23 cellular contexts compared by ENCODE assay signal in the genomic region with DNA sequence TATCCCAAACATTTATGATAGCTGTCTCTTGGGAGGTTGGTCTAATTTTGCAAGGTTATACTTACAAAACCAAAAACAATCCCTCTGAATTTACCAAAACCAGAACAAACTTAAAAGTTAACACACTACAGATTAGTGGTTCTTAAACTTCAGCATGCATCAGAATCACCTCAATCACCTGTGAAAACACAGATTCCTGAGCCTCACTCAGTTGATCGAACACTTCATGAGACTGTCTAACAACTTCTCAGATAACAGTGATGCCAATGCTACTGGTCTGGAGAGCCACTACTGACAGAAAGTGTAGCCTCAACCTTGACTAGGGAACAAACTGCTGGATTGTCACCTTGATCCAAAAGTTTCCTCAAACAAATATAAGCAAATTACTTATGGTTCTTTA. TPM values are rescaled to one million over a fixed set of nuclear protein-coding genes. Genes with fewer than 3 reads are reported as not detected.
DNase-seq lines count a peak whose midpoint lies in the region; ATAC-seq, FAIRE-seq and TF ChIP-seq lines count a peak whose summit lies in the region.
"Had no signal": no experiment of that assay in that cellular context is flagged by ENCODE, and none has a peak within 500 bp of the region (broad histone marks: within the 10 kb centered on the region; RNA-seq: fewer than 3 reads in every experiment).

No MANE protein-coding gene starts in this region.

- H3K4me3 ChIP-seq in GM12878 (peak overlapping the region; percentile 3; the same call in 1 of the 2 replicates), smooth muscle cell (no peak overlapping the region)
- H3K4me3 ChIP-seq: esophagus squamous epithelium, pancreas, suprapubic skin, uterus had no signal

- ATAC-seq in GM12878: peak; percentile 19; the same call in 2 of the 3 replicates
- no peak for ATAC-seq in GM21390 (IDR thresholded peaks at IDR 0.05; ENCODE audit: unreplicated experiment)

- H3K4me2 ChIP-seq in GM12878 (ENCODE audit: control insufficient read depth, insufficient read depth): peak overlapping the region; percentile 58; the same call in 1 of the 2 replicates
- peak overlapping the region; percentile 48 for H3K4me2 ChIP-seq in smooth muscle cell

- SMC1A ChIA-PET in GM12878 (lab: Charles Lee; ENCODE audit: uncharacterized antibody, unreplicated experiment): interaction anchor here (0.7 to 8.6 kb wide), 17 partner anchors 8 to 305 kb away, joined by 3 to 70 read pairs (median 5); no protein-coding TSS in a partner anchor

- no peak for TF ChIP-seq CTCF in GM12878 (IDR thresholded peaks at IDR 0.05 in 2 of 3, conservative IDR thresholded peaks at IDR 0.05 in 1 of 3; ENCODE audit: control insufficient read depth in 2 of 3, extremely low read depth in 1 of 3, insufficient read depth in 1 of 3, low read depth in 3 of 3, low read length in 3 of 3)
- no peak for TF ChIP-seq CTCF in smooth muscle cell (IDR thresholded peaks at IDR 0.05; ENCODE audit: borderline replicate concordance, insufficient read depth, poor library complexity, severe bottlenecking)

- H2AFZ ChIP-seq in GM12878 (ENCODE audit: control insufficient read depth, low read depth, low read length) (no peak overlapping the region), smooth muscle cell (ENCODE audit: low read depth) (no peak overlapping the region)

- no peak overlapping the region for H3K4me3 Mint-ChIP-seq in activated naive CD4-positive, alpha-beta T cell treated with anti-CD3 and anti-CD28 coated beads, Interleukin-2, amount 50 U/mL, for 24 hours
- no peak overlapping the region for H3K4me3 Mint-ChIP-seq in activated naive CD4-positive, alpha-beta T cell treated with anti-CD3 and anti-CD28 coated beads for 36 hours
- H3K4me3 Mint-ChIP-seq: activated naive CD4-positive, alpha-beta T cell treated with anti-CD3 and anti-CD28 coated beads, Interleukin-2, amount 10 ng/mL, durations not matched to agents 7 days and 5 days; CD14-positive monocyte; T-helper 1 cell treated with Interleukin-12 subunit alpha and Interleukin-12 subunit beta and Interleukin-4 antibody, amounts not matched to agents 30 μg/mL and 1 μg/mL, for 36 hours had no signal

- intact Hi-C loops in activated naive CD4-positive, alpha-beta T cell treated with anti-CD3 and anti-CD28 coated beads for 36 hours (cut with micrococcal nuclease): loop anchor here (1.0 to 10.0 kb wide), 6 partner anchors 8 to 650 kb away; no protein-coding TSS in a partner anchor
- intact Hi-C loops in GM12878 (cut with micrococcal nuclease; ENCODE audit: unreplicated experiment): no loop called here

- no peaks in the 10 kb centered on the region for H3K27me3 Mint-ChIP-seq in activated naive CD4-positive, alpha-beta T cell treated with anti-CD3 and anti-CD28 coated beads, Interleukin-2, amount 50 U/mL, for 24 hours
- H3K27me3 Mint-ChIP-seq in activated naive CD4-positive, alpha-beta T cell treated with anti-CD3 and anti-CD28 coated beads for 36 hours (ENCODE audit: low read depth): no peaks in the 10 kb centered on the region
- H3K27me3 Mint-ChIP-seq: activated naive CD4-positive, alpha-beta T cell treated with anti-CD3 and anti-CD28 coated beads, Interleukin-2, amount 10 ng/mL, durations not matched to agents 7 days and 5 days had no signal

- H3K79me2 ChIP-seq in GM12878 (ENCODE audit: control insufficient read depth, insufficient read depth, low read length): peaks cover 85% of the 10 kb centered on the region
- H3K79me2 ChIP-seq in smooth muscle cell (ENCODE audit: low read depth): peaks cover 100% of the 10 kb centered on the region

- H3K9me3 ChIP-seq in GM12878 (replicated peaks; ENCODE audit: control insufficient read depth, insufficient read depth, low read length) (peaks cover 2% of the 10 kb centered on the region; the same call in 1 of the 3 replicates), smooth muscle cell (replicated peaks; ENCODE audit: low read depth) (no peaks in the 10 kb centered on the region)
- H3K9me3 ChIP-seq: esophagus squamous epithelium, pancreas, suprapubic skin, uterus had no signal

- WGBS in GM12878 (ENCODE audit: insufficient coverage, insufficient replicate concordance, low lambda C conversion rate, missing lambda C conversion rate): 0% methylated on average over 1 of the region's 1 CpG
- 63% methylated on average over 1 of the region's 1 CpG for WGBS in smooth muscle cell (ENCODE audit: low lambda C conversion rate)

- H4K20me1 ChIP-seq in GM12878 (ENCODE audit: control insufficient read depth, insufficient read depth): no peaks in the 10 kb centered on the region
- H4K20me1 ChIP-seq in smooth muscle cell (ENCODE audit: low read depth): peaks cover 83% of the 10 kb centered on the region

- no peaks in the 10 kb centered on the region for H3K27me3 ChIP-seq in GM12878 (replicated peaks in 1 of 2; ENCODE audit: control insufficient read depth in 2 of 2, insufficient read depth in 2 of 2, low read length in 1 of 2)
- H3K27me3 ChIP-seq in smooth muscle cell (ENCODE audit: low read depth): no peaks in the 10 kb centered on the region
- H3K27me3 ChIP-seq: esophagus squamous epithelium, pancreas, suprapubic skin, uterus had no signal

- no peak overlapping the region for H3K9ac ChIP-seq in GM12878 (ENCODE audit: control insufficient read depth, insufficient read depth, low read length)
- no peak overlapping the region for H3K9ac ChIP-seq in smooth muscle cell (ENCODE audit: low read depth)

- H3K27ac Mint-ChIP-seq in activated naive CD4-positive, alpha-beta T cell treated with anti-CD3 and anti-CD28 coated beads, Interleukin-2, amount 50 U/mL, for 24 hours: peak overlapping the region; percentile 38
- no peak overlapping the region for H3K27ac Mint-ChIP-seq in activated naive CD4-positive, alpha-beta T cell treated with anti-CD3 and anti-CD28 coated beads for 36 hours
- H3K27ac Mint-ChIP-seq: activated naive CD4-positive, alpha-beta T cell treated with anti-CD3 and anti-CD28 coated beads, Interleukin-2, amount 10 ng/mL, durations not matched to agents 7 days and 5 days; T-helper 1 cell treated with Interleukin-12 subunit alpha and Interleukin-12 subunit beta and Interleukin-4 antibody, amounts not matched to agents 30 μg/mL and 1 μg/mL, for 36 hours had no signal

- H3K4me1 ChIP-seq in GM12878 (ENCODE audit: control insufficient read depth, insufficient read depth, low read length): peaks cover 31% of the 10 kb centered on the region; the same call in 1 of the 2 replicates
- H3K4me1 ChIP-seq in smooth muscle cell (ENCODE audit: low read depth): peaks cover 27% of the 10 kb centered on the region
- H3K4me1 ChIP-seq: uterus had no signal

- RAD21 ChIA-PET in GM12878 (lab: Charles Lee; ENCODE audit: unreplicated experiment): interaction anchor here (0.5 to 4.2 kb wide), 5 partner anchors 13 to 41 kb away, joined by 3 to 26 read pairs (median 6); no protein-coding TSS in a partner anchor

- peaks cover 9% of the 10 kb centered on the region for H3F3A ChIP-seq in smooth muscle cell (ENCODE audit: low read depth)

- peaks cover 7% of the 10 kb centered on the region for H3K36me3 Mint-ChIP-seq in activated naive CD4-positive, alpha-beta T cell treated with anti-CD3 and anti-CD28 coated beads, Interleukin-2, amount 50 U/mL, for 24 hours
- peaks cover 6% of the 10 kb centered on the region for H3K36me3 Mint-ChIP-seq in activated naive CD4-positive, alpha-beta T cell treated with anti-CD3 and anti-CD28 coated beads for 36 hours (ENCODE audit: low read depth)

- H3K9me3 Mint-ChIP-seq in activated naive CD4-positive, alpha-beta T cell treated with anti-CD3 and anti-CD28 coated beads, Interleukin-2, amount 50 U/mL, for 24 hours: no peaks in the 10 kb centered on the region
- no peaks in the 10 kb centered on the region for H3K9me3 Mint-ChIP-seq in activated naive CD4-positive, alpha-beta T cell treated with anti-CD3 and anti-CD28 coated beads for 36 hours
- H3K9me3 Mint-ChIP-seq: activated naive CD4-positive, alpha-beta T cell treated with anti-CD3 and anti-CD28 coated beads, Interleukin-2, amount 10 ng/mL, durations not matched to agents 7 days and 5 days; CD14-positive monocyte; T-helper 1 cell treated with Interleukin-12 subunit alpha and Interleukin-12 subunit beta and Interleukin-4 antibody, amounts not matched to agents 30 μg/mL and 1 μg/mL, for 36 hours had no signal

- H3K27ac ChIP-seq in GM12878 (ENCODE audit: control insufficient read depth, insufficient read depth) (no peak overlapping the region; the same call in 1 of the 2 replicates), smooth muscle cell (ENCODE audit: low read depth) (no peak overlapping the region)
- H3K27ac ChIP-seq: esophagus squamous epithelium, pancreas, suprapubic skin, uterus, WERI-Rb-1 had no signal

- TF ChIP-seq POLR2A in GM12878 (IDR thresholded peaks at IDR 0.05; ENCODE audit: low read depth, low read length): no peak

- TF ChIP-seq RAD21 in GM12878 (IDR thresholded peaks at IDR 0.05; ENCODE audit: insufficient read depth, low read depth, low read length): no peak

- in situ Hi-C loops in GM12878 (cut with MboI): no loop called here

- DNase-seq in activated naive CD4-positive, alpha-beta T cell treated with anti-CD3 and anti-CD28 coated beads for 36 hours: no peak
- peak; percentile 53 for DNase-seq in OCI-M1 (lab: John Stamatoyannopoulos, UW)
- no peak for DNase-seq in GM12878 (ENCODE audit: low read depth, low spot score)
- no peak for DNase-seq in smooth muscle cell (lab: John Stamatoyannopoulos, UW; ENCODE audit: unreplicated experiment)
- no peak for DNase-seq in GOT3 (lab: John Stamatoyannopoulos, UW)
- no peak for DNase-seq in AG08395 (ENCODE audit: low spot score)
- DNase-seq: activated naive CD4-positive, alpha-beta T cell treated with anti-CD3 and anti-CD28 coated beads, Interleukin-2, amount 10 ng/mL, durations not matched to agents 7 days and 5 days; esophagus squamous epithelium; glutamatergic neuron; Kasumi-1; NCI-H1105 treated with DMSO at 0.1 percent for 48 hours; NCI-H526 treated with DMSO at 0.1 percent for 48 hours; pancreas; SHP77; uterus; WERI-Rb-1 had no signal

- TF ChIP-seq EP300 in GM12878 (IDR thresholded peaks at IDR 0.05; ENCODE audit: borderline replicate concordance in 1 of 2, control insufficient read depth in 1 of 2, low read depth in 2 of 2, low read length in 2 of 2): no peak

- peaks cover 74% of the 10 kb centered on the region for H3K4me1 Mint-ChIP-seq in activated naive CD4-positive, alpha-beta T cell treated with anti-CD3 and anti-CD28 coated beads, Interleukin-2, amount 50 U/mL, for 24 hours
- H3K4me1 Mint-ChIP-seq in activated naive CD4-positive, alpha-beta T cell treated with anti-CD3 and anti-CD28 coated beads for 36 hours (ENCODE audit: low read depth): peaks cover 64% of the 10 kb centered on the region

- POLR2A ChIA-PET in GM12878 (lab: Charles Lee): interaction anchor here (0.7 to 1.9 kb wide), 4 partner anchors 28 to 218 kb away, joined by 3 to 7 read pairs (median 6); no protein-coding TSS in a partner anchor

- BruUV-seq in GM12878 (replicated peaks; lab: Mats Ljungman, UMichigan): no TSS peak

- H3K36me3 ChIP-seq in GM12878 (ENCODE audit: control insufficient read depth in 2 of 2, insufficient read depth in 2 of 2, low read length in 1 of 2) (peaks cover 0 to 6% of the 10 kb centered on the region in 2 experiments; a peak in 1 of 4 replicates), smooth muscle cell (ENCODE audit: low read depth) (no peaks in the 10 kb centered on the region)
- H3K36me3 ChIP-seq: esophagus squamous epithelium, pancreas, suprapubic skin, uterus, WERI-Rb-1 had no signal

- CTCF ChIA-PET in activated naive CD4-positive, alpha-beta T cell treated with anti-CD3 and anti-CD28 coated beads for 36 hours (lab: Charles Lee): interaction anchor here (0.8 to 0.9 kb wide), 2 partner anchors 10 to 31 kb away, joined by 4 to 6 read pairs; no protein-coding TSS in a partner anchor
- CTCF ChIA-PET in GM12878 (lab: Yijun Ruan, JAX): interaction anchor here (0.7 to 1.3 kb wide), 4 partner anchors 9 to 271 kb away, joined by 3 to 4 read pairs (median 4); no protein-coding TSS in a partner anchor

- FAIRE-seq in GM12878 (lab: Jason Lieb, UNC): no peak
- FAIRE-seq: astrocyte, G401.6, pancreas had no signal

RNA-seq across cellular contexts. Expression of a gene that starts 44.2 kb away (rescaled TPM):
- total RNA-seq in activated naive CD4-positive, alpha-beta T cell treated with anti-CD3 and anti-CD28 coated beads for 36 hours: 10 to 100 TPM; 10.8 to 13.0 TPM
- 216 and 232 TPM in 2 replicates for total RNA-seq in GM12878 (2013; cell fraction: nucleolus; rRNA removed)
- total RNA-seq in GM12878 (2014; rRNA removed): 46.0 and 56.0 TPM in 2 replicates
- 67.8 TPM in 2 replicates for total RNA-seq in GM12878 (2014; rRNA removed; fragmentation: Illumina TruSeq; extraction: Trizol)
- total RNA-seq in GM12878 (2021): 51.1 and 54.9 TPM in 2 replicates
- polyA plus RNA-seq in GM12878 (2011; ENCODE audit: low read depth): 9.9 TPM
- polyA plus RNA-seq in GM12878 (2011; rRNA removed): 27.1 and 39.4 TPM in 2 replicates
- 11.5 and 16.7 TPM in 2 replicates for polyA plus RNA-seq in GM12878 (2011; cell fraction: cytosol; rRNA removed)
- polyA plus RNA-seq in GM12878 (2011; cell fraction: nucleus; rRNA removed): 37.7 and 38.4 TPM in 2 replicates
- 20.4 and 23.0 TPM in 2 replicates for polyA plus RNA-seq in GM12878 (2012)
- polyA plus RNA-seq in GM12878 (2014; fragmentation: Illumina TruSeq; extraction: Trizol): 51.0 and 74.4 TPM in 2 replicates
- 10 to 100 TPM; 15.9 to 18.6 TPM for polyA plus RNA-seq in GM12878 (2014; fragmentation: Nextera tagmentation; extraction: Ambion mirVana)
- polyA plus RNA-seq in GM12878 (2014; rRNA removed): 22.9 and 29.1 TPM in 2 replicates
- 10 to 100 TPM; 53.0 to 62.2 TPM for polyA plus RNA-seq in GM12878 (2016; fragmentation: Nextera tagmentation; extraction: Ambion mirVana)
- 30.6 and 40.5 TPM in 2 replicates for polyA minus RNA-seq in GM12878 (2011; rRNA and poly(A)+ RNA removed)
- 14.3 and 17.3 TPM in 2 replicates for polyA minus RNA-seq in GM12878 (2011; cell fraction: cytosol; rRNA and poly(A)+ RNA removed)
- 48.6 and 86.0 TPM in 2 replicates for polyA minus RNA-seq in GM12878 (2011; cell fraction: nucleus; rRNA and poly(A)+ RNA removed)
- 70.1 and 81.7 TPM in 2 replicates for total RNA-seq in smooth muscle cell
- 42.8 and 76.2 TPM in 2 replicates for polyA plus RNA-seq in smooth muscle cell
